Comparison of ENCODE assay signal across 9 cellular contexts in genomic region chr17:2138768-2139167, GRCh38.
DNase-seq lines count a peak whose midpoint lies in the region; ATAC-seq lines count a peak whose summit lies in the region.
"Had no signal": no experiment of that assay in that cellular context is flagged by ENCODE, and none has a peak within 500 bp of the region (broad histone marks: within the 10 kb centered on the region; RNA-seq: fewer than 3 reads in every experiment).

No MANE protein-coding gene starts in this region.

- 6 to 14% methylated on average over 2 of the region's 2 CpGs for WGBS in aorta, 2 donors

- no peaks in the 10 kb centered on the region for H3K27me3 ChIP-seq in aorta (ENCODE audit: control insufficient read depth in 1 of 2, insufficient read depth in 2 of 2, low read length in 1 of 2)

- peaks cover 27% of the 10 kb centered on the region for H3K4me1 Mint-ChIP-seq in T-helper 2 cell treated with Interferon-gamma antibody and Interleukin-4, amounts not matched to agents 5 μg/mL and 100 μg/mL, for 36 hours (ENCODE audit: low read depth)
- H3K4me1 Mint-ChIP-seq in stimulated activated memory B cell treated with anti-CD40 and anti-IgM and Interleukin-4, amounts not matched to agents 10 μg/mL and 1 μg/mL and 100 μg/mL, for 72 hours = peaks cover 17% of the 10 kb centered on the region

- ATAC-seq in stimulated activated memory B cell treated with anti-CD40 and anti-IgM and Interleukin-4, amounts not matched to agents 10 μg/mL and 1 μg/mL and 100 μg/mL, for 72 hours = no peak
- ATAC-seq in GM21619 (IDR thresholded peaks at IDR 0.05; ENCODE audit: unreplicated experiment) (no peak), GM19328 (IDR thresholded peaks at IDR 0.05; ENCODE audit: unreplicated experiment) (no peak), aorta (ENCODE audit: low FRiP score) (no peak)

- H3K9me3 ChIP-seq in aorta (ENCODE audit: control insufficient read depth, low read length) = no peaks in the 10 kb centered on the region

- no peak overlapping the region for H3K27ac Mint-ChIP-seq in T-helper 2 cell treated with Interferon-gamma antibody and Interleukin-4, amounts not matched to agents 5 μg/mL and 100 μg/mL, for 36 hours
- H3K27ac Mint-ChIP-seq in stimulated activated memory B cell treated with anti-CD40 and anti-IgM and Interleukin-4, amounts not matched to agents 10 μg/mL and 1 μg/mL and 100 μg/mL, for 72 hours = peak overlapping the region; percentile 47

- DNase-seq in T-helper 2 cell treated with Interferon-gamma antibody and Interleukin-4, amounts not matched to agents 5 μg/mL and 100 μg/mL, for 36 hours (ENCODE audit: low spot score) = no peak
- no peak for DNase-seq in T-helper 2 cell
- DNase-seq in NCI-H1105 treated with DMSO at 0.1 percent for 48 hours (lab: John Stamatoyannopoulos, UW) = peak; percentile 91
- no peak for DNase-seq in epithelial cell of prostate (ENCODE audit: low read depth, low spot score)
- DNase-seq in aorta = no peak

- intact Hi-C loops in aorta (cut with DNase I) = no loop called here

- no peaks in the 10 kb centered on the region for H3K4me1 ChIP-seq in aorta (ENCODE audit: control insufficient read depth in 1 of 2, insufficient read depth in 2 of 2, low read length in 2 of 2)

- no peaks in the 10 kb centered on the region for H3K9me3 Mint-ChIP-seq in T-helper 2 cell treated with Interferon-gamma antibody and Interleukin-4, amounts not matched to agents 5 μg/mL and 100 μg/mL, for 36 hours
- no peaks in the 10 kb centered on the region for H3K9me3 Mint-ChIP-seq in stimulated activated memory B cell treated with anti-CD40 and anti-IgM and Interleukin-4, amounts not matched to agents 10 μg/mL and 1 μg/mL and 100 μg/mL, for 72 hours
- H3K9me3 Mint-ChIP-seq: CD4-positive, CD25-positive, alpha-beta regulatory T cell had no signal

- no peaks in the 10 kb centered on the region for H3K27me3 Mint-ChIP-seq in T-helper 2 cell treated with Interferon-gamma antibody and Interleukin-4, amounts not matched to agents 5 μg/mL and 100 μg/mL, for 36 hours (ENCODE audit: low read depth)
- H3K27me3 Mint-ChIP-seq in stimulated activated memory B cell treated with anti-CD40 and anti-IgM and Interleukin-4, amounts not matched to agents 10 μg/mL and 1 μg/mL and 100 μg/mL, for 72 hours = no peaks in the 10 kb centered on the region
- H3K27me3 Mint-ChIP-seq: CD4-positive, CD25-positive, alpha-beta regulatory T cell had no signal

- H3K27ac ChIP-seq in epithelial cell of prostate = peak overlapping the region; percentile 8
- no peak overlapping the region for H3K27ac ChIP-seq in aorta (ENCODE audit: low read depth in 1 of 2, low read length in 2 of 2)

- peak overlapping the region; percentile 19 for H3K4me3 Mint-ChIP-seq in T-helper 2 cell treated with Interferon-gamma antibody and Interleukin-4, amounts not matched to agents 5 μg/mL and 100 μg/mL, for 36 hours
- no peak overlapping the region for H3K4me3 Mint-ChIP-seq in stimulated activated memory B cell treated with anti-CD40 and anti-IgM and Interleukin-4, amounts not matched to agents 10 μg/mL and 1 μg/mL and 100 μg/mL, for 72 hours

- no peak overlapping the region for H3K4me3 ChIP-seq in aorta (ENCODE audit: low read length in 2 of 2)

- H3K36me3 ChIP-seq in aorta (ENCODE audit: control insufficient read depth in 1 of 2, insufficient read depth in 2 of 2, low read length in 1 of 2) = peaks cover 0 to 1% of the 10 kb centered on the region in 2 donors

- H3K36me3 Mint-ChIP-seq in T-helper 2 cell treated with Interferon-gamma antibody and Interleukin-4, amounts not matched to agents 5 μg/mL and 100 μg/mL, for 36 hours (ENCODE audit: low read depth) = peaks cover 14% of the 10 kb centered on the region
- peaks cover 6% of the 10 kb centered on the region for H3K36me3 Mint-ChIP-seq in stimulated activated memory B cell treated with anti-CD40 and anti-IgM and Interleukin-4, amounts not matched to agents 10 μg/mL and 1 μg/mL and 100 μg/mL, for 72 hours
